In the genomic region with DNA sequence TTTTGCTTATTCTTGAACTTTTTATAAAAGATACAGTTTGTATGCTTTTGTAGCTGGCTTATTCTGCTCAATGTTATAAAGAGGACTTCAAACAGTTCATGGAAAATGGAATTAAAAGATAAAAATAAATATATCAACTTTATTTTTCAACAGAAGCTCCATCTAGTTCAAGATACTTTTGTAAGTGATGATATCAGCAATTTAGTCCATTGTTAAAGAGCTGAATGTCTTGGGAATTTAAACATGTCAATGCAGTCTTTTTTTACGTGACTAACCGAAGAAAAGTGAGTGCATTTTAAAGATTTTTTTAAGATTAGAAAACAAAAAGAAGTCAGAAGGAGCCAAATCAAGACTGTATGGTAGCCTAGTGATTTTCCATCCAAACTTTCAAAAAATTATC, we compare ENCODE assay signal across 26 cellular contexts.
"Had no signal": no experiment of that assay in that cellular context is flagged by ENCODE, and none has a peak within 500 bp of the region (broad histone marks: within the 10 kb centered on the region; RNA-seq: fewer than 3 reads in every experiment).

No MANE protein-coding gene starts in this region.

- H3K27me3 ChIP-seq: stomach, suprapubic skin, testis, thyroid gland, tibial artery, tibial nerve, transverse colon, upper lobe of left lung, upper lobe of right lung, uterus, vagina had no signal

- DNase-seq: stimulated activated CD4-positive, alpha-beta T cell treated with anti-CD3 and anti-CD28 coated beads, Interleukin-2, amount 100 ng/mL, for 48 hours; stimulated activated CD4-positive, alpha-beta T cell treated with anti-CD3 and anti-CD28 coated beads, Interleukin-4, amount 100 ng/mL, for 1 hour; stimulated activated CD4-positive, alpha-beta T cell treated with anti-CD3 and anti-CD28 coated beads, Interleukin-4, amount 100 ng/mL, for 24 hours; stimulated activated CD4-positive, alpha-beta T cell treated with anti-CD3 and anti-CD28 coated beads, Interleukin-4, amount 100 ng/mL, for 4 hours; stimulated activated CD8-positive, alpha-beta memory T cell treated with anti-CD3 and anti-CD28 coated beads, Interleukin-4, amount 100 ng/mL, for 48 hours; stimulated activated naive B cell treated with anti-CD40 and anti-IgM and Interleukin-4, amounts not matched to agents 10 μg/mL and 1 μg/mL and 100 μg/mL, for 72 hours; stimulated activated naive CD4-positive, alpha-beta T cell; stimulated activated naive CD4-positive, alpha-beta T cell treated with Interleukin-2 at 50 U/mL for 16 hours; stimulated activated naive CD8-positive, alpha-beta T cell treated with anti-CD3 and anti-CD28 coated beads, Interleukin-15, amount 100 ng/mL, for 72 hours; stimulated activated naive CD8-positive, alpha-beta T cell treated with anti-CD3 and anti-CD28 coated beads, Interleukin-15, Interleukin-2, amounts not matched to agents 100 U/mL and 50 U/mL, for 24 hours; stomach; substantia nigra; testis; thyroid gland; tibial artery; transverse colon; upper lobe of left lung; upper lobe of right lung; uterus had no signal

- H3K4me3 ChIP-seq: stomach, suprapubic skin, testis, thoracic aorta, thyroid gland, tibial artery, tibial nerve, transverse colon, upper lobe of left lung, upper lobe of right lung, uterus, vagina had no signal

- ATAC-seq: stimulated activated effector memory CD8-positive, alpha-beta T cell treated with anti-CD3 and anti-CD28 coated beads, Interleukin-12 subunit alpha, Interleukin-12 subunit beta, amount 100 ng/mL, for 72 hours; stimulated activated memory B cell treated with anti-CD40 and anti-IgM and Interleukin-4, amounts not matched to agents 10 μg/mL and 1 μg/mL and 100 μg/mL, for 72 hours; stimulated activated naive B cell treated with anti-CD40 and anti-IgM and Interleukin-4, amounts not matched to agents 10 μg/mL and 1 μg/mL and 100 μg/mL, for 72 hours; stimulated activated naive CD8-positive, alpha-beta T cell treated with anti-CD3 and anti-CD28 coated beads, Interleukin-15, amount 100 ng/mL, for 72 hours; stimulated activated naive CD8-positive, alpha-beta T cell treated with anti-CD3 and anti-CD28 coated beads, Interleukin-15, Interleukin-2, amounts not matched to agents 100 U/mL and 50 U/mL, for 24 hours; upper lobe of right lung had no signal

- H3K4me1 ChIP-seq: stomach, suprapubic skin, testis, thyroid gland, tibial artery, tibial nerve, transverse colon, upper lobe of left lung, upper lobe of right lung, uterus, vagina had no signal

- FAIRE-seq: urothelium cell line had no signal

- H3K27ac ChIP-seq: stomach, suprapubic skin, testis, thoracic aorta, thyroid gland, tibial artery, tibial nerve, transverse colon, upper lobe of left lung, upper lobe of right lung, uterus, vagina had no signal

- H3K36me3 ChIP-seq: stomach, suprapubic skin, thoracic aorta, thyroid gland, tibial artery, tibial nerve, transverse colon, upper lobe of left lung, upper lobe of right lung, uterus, vagina had no signal

- H3K9me3 ChIP-seq: suprapubic skin, testis, thoracic aorta, thyroid gland, transverse colon, uterus, vagina had no signal
